Comparison of ENCODE assay signal across 19 cellular contexts in the genomic region with DNA sequence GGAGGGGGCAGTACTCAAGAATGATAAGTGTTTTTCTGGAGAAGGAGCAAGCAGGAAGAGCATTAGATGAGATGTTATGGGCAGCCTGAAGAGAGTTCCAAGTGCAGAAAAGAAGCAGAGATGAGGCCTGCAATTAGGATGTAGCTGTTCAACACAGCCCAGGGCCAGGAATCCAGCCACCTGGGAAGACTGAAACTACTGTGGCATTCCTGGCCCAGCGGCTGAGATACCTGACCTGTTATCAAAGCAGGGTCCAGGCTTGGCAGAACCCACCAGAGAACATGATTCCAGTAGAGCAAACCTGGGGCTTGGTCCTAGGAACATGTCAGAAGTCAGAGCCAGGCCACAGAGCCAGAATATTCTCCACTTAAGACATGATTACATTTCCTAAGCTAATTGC.
"Had no signal": no experiment of that assay in that cellular context is flagged by ENCODE, and none has a peak within 500 bp of the region (broad histone marks: within the 10 kb centered on the region; RNA-seq: fewer than 3 reads in every experiment).

No MANE protein-coding gene starts in this region.

- H3K27me3 ChIP-seq: SJSA1 had no signal

- H3K4me1 ChIP-seq: SJSA1 had no signal

- H3K27ac ChIP-seq: SJSA1, SK-N-MC had no signal

- DNase-seq: KBM-7, MV-4-11, NCI-H1048, NCI-H1105, NCI-H1417, NCI-H1436 treated with DMSO at 0.1 percent for 48 hours, NCI-H1694, NCI-H187 treated with DMSO at 0.1 percent for 48 hours, NCI-H2029 treated with DMSO at 0.1 percent for 48 hours, NCI-H2171 treated with DMSO at 0.1 percent for 48 hours, NCI-H345, NCI-H446 treated with DMSO at 0.1 percent for 48 hours, NCI-H524 treated with DMSO at 0.1 percent for 48 hours, NCI-H774, Right ventricle myocardium superior, RPMI8226, SIG-M5 had no signal

- H3K4me3 ChIP-seq: SJSA1, SK-N-MC had no signal

- H3K36me3 ChIP-seq: SJSA1 had no signal
